ENCODE assay signal across 9 cellular contexts in genomic region chr2:224369028-224369632, GRCh38. TPM values are rescaled to one million over a fixed set of nuclear protein-coding genes. Genes with fewer than 3 reads are reported as not detected.
DNase-seq lines count a peak whose midpoint lies in the region; ATAC-seq, FAIRE-seq and TF ChIP-seq lines count a peak whose summit lies in the region.
"Had no signal": no experiment of that assay in that cellular context is flagged by ENCODE, and none has a peak within 500 bp of the region (broad histone marks: within the 10 kb centered on the region; RNA-seq: fewer than 3 reads in every experiment).

No MANE protein-coding gene starts in this region.

- H3K9me3 ChIP-seq in small intestine (ENCODE audit: control insufficient read depth, low read depth) = no peaks in the 10 kb centered on the region

- FAIRE-seq in small intestine (lab: Jason Lieb, UNC) = no peak

- H3K4me2 ChIP-seq in KMS-11 = no peak overlapping the region

- no peaks in the 10 kb centered on the region for H3K36me3 Mint-ChIP-seq in activated naive CD4-positive, alpha-beta T cell treated with anti-CD3 and anti-CD28 coated beads for 36 hours (ENCODE audit: low read depth)

- ATAC-seq in GM18909 (IDR thresholded peaks at IDR 0.05; ENCODE audit: poor library complexity, unreplicated experiment) = no peak

- TF ChIP-seq CTCF in KMS-11 (conservative IDR thresholded peaks at IDR 0.05; ENCODE audit: low read depth, low read length) (peak; percentile 87), foreskin fibroblast (IDR thresholded peaks at IDR 0.05; ENCODE audit: low read depth, low read length) (peak; percentile 53)

- H3K27me3 ChIP-seq in KMS-11 (ENCODE audit: insufficient read depth, low read depth) (no peaks in the 10 kb centered on the region), small intestine (ENCODE audit: control insufficient read depth in 2 of 2, insufficient read depth in 2 of 2, low read length in 2 of 2) (no peaks in the 10 kb centered on the region)

- H3K4me3 ChIP-seq in KMS-11 (IDR thresholded peaks at IDR 0.05; ENCODE audit: insufficient read depth, low read depth, low read length) (no peak overlapping the region), foreskin fibroblast (ENCODE audit: low read depth in 1 of 2, low read length in 2 of 2) (no peak overlapping the region), small intestine (ENCODE audit: low read depth in 1 of 2, low read length in 2 of 2) (no peak overlapping the region)

- H3K9me3 Mint-ChIP-seq in activated naive CD4-positive, alpha-beta T cell treated with anti-CD3 and anti-CD28 coated beads for 36 hours = no peaks in the 10 kb centered on the region
- H3K9me3 Mint-ChIP-seq: dendritic cell treated with granulocyte-macrophage colony-stimulating factor and Interleukin-4, amounts not matched to agents 40 ng/mL and 50 ng/mL, for 4 days had no signal

- H4K20me1 ChIP-seq in KMS-11 (ENCODE audit: insufficient read depth) = no peaks in the 10 kb centered on the region

- CTCF ChIA-PET in activated naive CD4-positive, alpha-beta T cell treated with anti-CD3 and anti-CD28 coated beads for 36 hours (lab: Charles Lee) = interaction anchor here (0.6 to 3.7 kb wide), 30 partner anchors 9 to 1293 kb away, joined by 3 to 19 read pairs (median 4); partner anchors contain the start of gene FAM124B

- H3K4me1 ChIP-seq in KMS-11 (ENCODE audit: low read depth, poor library complexity, severe bottlenecking) (no peaks in the 10 kb centered on the region), small intestine (ENCODE audit: control insufficient read depth in 2 of 2, insufficient read depth in 1 of 2, low read depth in 1 of 2, low read length in 1 of 2) (no peaks in the 10 kb centered on the region)

- H3K27me3 Mint-ChIP-seq in activated naive CD4-positive, alpha-beta T cell treated with anti-CD3 and anti-CD28 coated beads for 36 hours (ENCODE audit: low read depth) = no peaks in the 10 kb centered on the region
- H3K27me3 Mint-ChIP-seq: dendritic cell treated with granulocyte-macrophage colony-stimulating factor and Interleukin-4, amounts not matched to agents 40 ng/mL and 50 ng/mL, for 4 days had no signal

- no peak overlapping the region for H3K27ac Mint-ChIP-seq in activated naive CD4-positive, alpha-beta T cell treated with anti-CD3 and anti-CD28 coated beads for 36 hours
- H3K27ac Mint-ChIP-seq: dendritic cell treated with granulocyte-macrophage colony-stimulating factor and Interleukin-4, amounts not matched to agents 40 ng/mL and 50 ng/mL, for 4 days had no signal

- 53 to 60% (median 58%) methylated on average over 7 of the region's 7 CpGs for WGBS in small intestine, 3 donors

- H3K4me3 Mint-ChIP-seq in activated naive CD4-positive, alpha-beta T cell treated with anti-CD3 and anti-CD28 coated beads for 36 hours = no peak overlapping the region
- H3K4me3 Mint-ChIP-seq: dendritic cell treated with granulocyte-macrophage colony-stimulating factor and Interleukin-4, amounts not matched to agents 40 ng/mL and 50 ng/mL, for 4 days had no signal

- H3K9ac ChIP-seq in KMS-11 = no peak overlapping the region

- peak; percentile 14 for DNase-seq in activated naive CD4-positive, alpha-beta T cell treated with anti-CD3 and anti-CD28 coated beads for 36 hours
- no peak for DNase-seq in activated naive CD4-positive, alpha-beta T cell (lab: John Stamatoyannopoulos, UW)
- DNase-seq in SKM-1 (lab: John Stamatoyannopoulos, UW; ENCODE audit: unreplicated experiment) (peak; percentile 49), foreskin fibroblast (peak; percentile 34 to 76), small intestine (peak; percentile 48), occipital lobe (lab: John Stamatoyannopoulos, UW) (no peak)

- no peaks in the 10 kb centered on the region for H3K4me1 Mint-ChIP-seq in activated naive CD4-positive, alpha-beta T cell treated with anti-CD3 and anti-CD28 coated beads for 36 hours (ENCODE audit: low read depth)

- no peaks in the 10 kb centered on the region for H3K36me3 ChIP-seq in KMS-11 (ENCODE audit: insufficient read depth)
- no peaks in the 10 kb centered on the region for H3K36me3 ChIP-seq in small intestine (ENCODE audit: control insufficient read depth in 2 of 2, insufficient read depth in 2 of 2, low read length in 2 of 2)

- H3K27ac ChIP-seq in KMS-11 (no peak overlapping the region), small intestine (ENCODE audit: low read depth in 1 of 2, low read length in 1 of 2) (no peak overlapping the region)

- H3K79me2 ChIP-seq in KMS-11 (ENCODE audit: insufficient read depth, low read depth) = no peaks in the 10 kb centered on the region

- intact Hi-C loops in activated naive CD4-positive, alpha-beta T cell treated with anti-CD3 and anti-CD28 coated beads for 36 hours (cut with micrococcal nuclease) = loop anchor here (1.0 to 5.0 kb wide), 3 partner anchors 282 to 399 kb away; no protein-coding TSS in a partner anchor

- H2AFZ ChIP-seq in KMS-11 (ENCODE audit: low read depth) = 0 out of 2 replicates have a peak overlapping the region, but pooled peaks have one; percentile 20

RNA-seq across cellular contexts. Expression of gene FAM124B, which starts 32.8 kb away (rescaled TPM):
- total RNA-seq in activated naive CD4-positive, alpha-beta T cell treated with anti-CD3 and anti-CD28 coated beads for 36 hours = under 1 TPM; 0.32 to 0.43 TPM
- 1 to 10 TPM in 1 of 3 donors, under 1 TPM in 1, not detected in 1; 0.81 to 2.0 TPM for polyA plus RNA-seq in small intestine
- total RNA-seq in occipital lobe = 7.8 TPM

Comparison
In these comparisons a context has a peak if more than half of its experiments do, and no peak if none do; other contexts are left out.
1. DNase-seq: peak in activated naive CD4-positive, alpha-beta T cell treated with anti-CD3 and anti-CD28 coated beads for 36 hours (single experiment), SKM-1 (single experiment), foreskin fibroblast (2 of 2) and small intestine (single experiment); none in activated naive CD4-positive, alpha-beta T cell (0 of 4) and occipital lobe (single experiment).